ENCODE assay signal across 17 cellular contexts in genomic region chr20:25274481-25274880, GRCh38. TPM values are rescaled to one million over a fixed set of nuclear protein-coding genes. Genes with fewer than 3 reads are reported as not detected.
DNase-seq lines count a peak whose midpoint lies in the region; ATAC-seq and TF ChIP-seq lines count a peak whose summit lies in the region.
"Had no signal": no experiment of that assay in that cellular context is flagged by ENCODE, and none has a peak within 500 bp of the region (broad histone marks: within the 10 kb centered on the region; RNA-seq: fewer than 3 reads in every experiment).

No MANE protein-coding gene starts in this region.

- no peak overlapping the region for H2AFZ ChIP-seq in trophoblast cell (ENCODE audit: insufficient read depth, low read length, poor library complexity)

- H3K27me3 ChIP-seq in body of pancreas: no peaks in the 10 kb centered on the region
- no peaks in the 10 kb centered on the region for H3K27me3 ChIP-seq in sigmoid colon
- no peaks in the 10 kb centered on the region for H3K27me3 ChIP-seq in trophoblast cell (ENCODE audit: insufficient read depth, low read length)

- H3K14ac ChIP-seq in trophoblast cell (ENCODE audit: low read length): no peak overlapping the region

- no peak overlapping the region for H3K18ac ChIP-seq in trophoblast cell (ENCODE audit: low read length)

- H3K9ac ChIP-seq in trophoblast cell (ENCODE audit: low read length): no peak overlapping the region

- intact Hi-C loops in CD14-positive monocyte (cut with micrococcal nuclease): no loop called here
- intact Hi-C loops in body of pancreas (cut with DNase I): no loop called here
- intact Hi-C loops in sigmoid colon (cut with DNase I): no loop called here

- H3K4me3 Mint-ChIP-seq in CD14-positive monocyte: no peak overlapping the region
- H3K4me3 Mint-ChIP-seq: central memory CD8-positive, alpha-beta T cell; stimulated activated effector memory CD8-positive, alpha-beta T cell treated with anti-CD3 and anti-CD28 coated beads, Interleukin-12 subunit alpha, Interleukin-12 subunit beta, amount 100 ng/mL, for 72 hours had no signal

- H3K36me3 Mint-ChIP-seq in CD14-positive monocyte: peaks cover 83 to 98% of the 10 kb centered on the region in 2 donors

- no peak overlapping the region for H2AK5ac ChIP-seq in trophoblast cell (ENCODE audit: low read length)

- no peaks in the 10 kb centered on the region for H3K79me2 ChIP-seq in trophoblast cell (ENCODE audit: control insufficient read depth, insufficient read depth, low read length, poor library complexity)

- H4K12ac ChIP-seq in trophoblast cell (ENCODE audit: low read depth, low read length): no peak overlapping the region

- H2BK5ac ChIP-seq in trophoblast cell (ENCODE audit: low read depth, low read length, poor library complexity): no peak overlapping the region

- 95 to 96% methylated on average over 17 to 20 of the region's 20 CpGs for WGBS in body of pancreas, 2 donors
- 95 to 96% methylated on average over 20 of the region's 20 CpGs for WGBS in sigmoid colon, 2 donors
- no CpG with 5 or more reads among the region's 20 CpGs for WGBS in trophoblast cell (ENCODE audit: extremely low coverage, insufficient coverage, insufficient read length)

- no peak overlapping the region for H3K4me3 ChIP-seq in body of pancreas
- no peak overlapping the region for H3K4me3 ChIP-seq in sigmoid colon
- H3K4me3 ChIP-seq in trophoblast cell (ENCODE audit: low read depth, low read length): no peak overlapping the region
- H3K4me3 ChIP-seq: HAP-1, skin epidermis had no signal

- no peak for TF ChIP-seq POLR2A in body of pancreas (IDR thresholded peaks at IDR 0.05)
- TF ChIP-seq POLR2A in sigmoid colon (IDR thresholded peaks at IDR 0.05): no peak

- peak overlapping the region in 2 of 7 donors; percentile 37 to 46 for H3K27ac Mint-ChIP-seq in CD14-positive monocyte

- H3K79me1 ChIP-seq in trophoblast cell (ENCODE audit: low read length): no peaks in the 10 kb centered on the region

- no peak for TF ChIP-seq CTCF in CD14-positive monocyte (IDR thresholded peaks at IDR 0.05)
- no peak for TF ChIP-seq CTCF in body of pancreas (IDR thresholded peaks at IDR 0.05)
- no peak for TF ChIP-seq CTCF in sigmoid colon (IDR thresholded peaks at IDR 0.05)

- no peak for TF ChIP-seq EP300 in sigmoid colon (IDR thresholded peaks at IDR 0.05)

- H3K36me3 ChIP-seq in body of pancreas (replicated peaks in 1 of 2; ENCODE audit: insufficient read depth in 1 of 2, low read depth in 2 of 2) (peaks cover 0 to 26% of the 10 kb centered on the region in 2 donors), sigmoid colon (peaks cover 25 to 97% (median 72%) of the 10 kb centered on the region in 4 donors), trophoblast cell (ENCODE audit: control insufficient read depth in 1 of 2, insufficient read depth in 2 of 2, low read length in 2 of 2) (peaks cover 73 to 76% of the 10 kb centered on the region in 2 experiments)

- no peaks in the 10 kb centered on the region for H3K27me3 Mint-ChIP-seq in CD14-positive monocyte (ENCODE audit: low read depth in 3 of 3)
- H3K27me3 Mint-ChIP-seq: central memory CD8-positive, alpha-beta T cell had no signal

- H3K4ac ChIP-seq in trophoblast cell (ENCODE audit: low read depth, low read length): no peak overlapping the region

- H3K27ac ChIP-seq in body of pancreas: no peak overlapping the region
- peak overlapping the region; percentile 76 to 88 (median 80) for H3K27ac ChIP-seq in sigmoid colon
- H3K27ac ChIP-seq in trophoblast cell (ENCODE audit: low read depth, low read length): no peak overlapping the region

- no peak overlapping the region for H3K4me2 ChIP-seq in trophoblast cell (ENCODE audit: low read length)

- DNase-seq in CD14-positive monocyte (ENCODE audit: low spot score) (peak; percentile 37), body of pancreas (peak in 3 of 4 donors; percentile 1 to 10 (median 9)), left lobe of liver (ENCODE audit: low spot score) (peak; percentile 40), sigmoid colon (peak; percentile 60), DMS 273 (lab: John Stamatoyannopoulos, UW; ENCODE audit: unreplicated experiment) (no peak), NCI-H345 (lab: John Stamatoyannopoulos, UW) (no peak), trophoblast cell (no peak)
- DNase-seq: AML-193, GDM1, NCI-H748 treated with DMSO at 0.1 percent for 48 hours, SW 1271 had no signal

- H2BK12ac ChIP-seq in trophoblast cell (ENCODE audit: low read length): no peak overlapping the region

- H3K23ac ChIP-seq in trophoblast cell (ENCODE audit: low read length): no peak overlapping the region

- H2BK120ac ChIP-seq in trophoblast cell (ENCODE audit: insufficient read depth, low read length, poor library complexity): no peak overlapping the region

- no peaks in the 10 kb centered on the region for H3K4me1 Mint-ChIP-seq in CD14-positive monocyte
- H3K4me1 Mint-ChIP-seq: stimulated activated effector memory CD8-positive, alpha-beta T cell treated with anti-CD3 and anti-CD28 coated beads, Interleukin-12 subunit alpha, Interleukin-12 subunit beta, amount 100 ng/mL, for 72 hours had no signal

- H4K91ac ChIP-seq in trophoblast cell (ENCODE audit: low read depth, low read length): no peak overlapping the region

- ATAC-seq in body of pancreas: no peak
- no peak for ATAC-seq in left lobe of liver
- ATAC-seq in GM21737 (IDR thresholded peaks at IDR 0.05; ENCODE audit: unreplicated experiment): no peak
- ATAC-seq: Panc1; stimulated activated effector memory CD8-positive, alpha-beta T cell treated with anti-CD3 and anti-CD28 coated beads, Interleukin-12 subunit alpha, Interleukin-12 subunit beta, amount 100 ng/mL, for 72 hours had no signal

- H3K9me3 Mint-ChIP-seq in CD14-positive monocyte: no peaks in the 10 kb centered on the region
- H3K9me3 Mint-ChIP-seq: central memory CD8-positive, alpha-beta T cell; stimulated activated effector memory CD8-positive, alpha-beta T cell treated with anti-CD3 and anti-CD28 coated beads, Interleukin-12 subunit alpha, Interleukin-12 subunit beta, amount 100 ng/mL, for 72 hours had no signal

- H3K4me1 ChIP-seq in body of pancreas (no peaks in the 10 kb centered on the region), sigmoid colon (peaks cover 0 to 48% (median 38%) of the 10 kb centered on the region in 4 donors), trophoblast cell (ENCODE audit: control insufficient read depth in 1 of 2, insufficient read depth in 2 of 2, low read length in 2 of 2) (no peaks in the 10 kb centered on the region)
- H3K4me1 ChIP-seq: HAP-1 had no signal

- no peak overlapping the region for H4K8ac ChIP-seq in trophoblast cell (ENCODE audit: low read depth, low read length)

- H3K9me3 ChIP-seq in body of pancreas: no peaks in the 10 kb centered on the region
- no peaks in the 10 kb centered on the region for H3K9me3 ChIP-seq in sigmoid colon
- no peaks in the 10 kb centered on the region for H3K9me3 ChIP-seq in trophoblast cell (ENCODE audit: insufficient read depth, low read depth, low read length)
- H3K9me3 ChIP-seq: HAP-1 had no signal

RNA-seq across cellular contexts. Expression of gene PYGB, which starts 26.6 kb away (rescaled TPM):
- polyA plus RNA-seq in CD14-positive monocyte (10 to 100 TPM; 26.7 to 33.2 TPM), sigmoid colon (100 to 1,000 TPM in 2 of 3 donors, 10 to 100 TPM in 1; 45.6 to 198 (median 163) TPM)
- total RNA-seq in body of pancreas (10 to 100 TPM; 34.8 to 42.8 TPM), left lobe of liver (10.3 TPM), sigmoid colon (100 to 1,000 TPM; 147 to 317 (median 226) TPM)
- 21.3 and 22.0 TPM in 2 replicates for polyA plus RNA-seq in trophoblast cell (2013)

Comparison
In these comparisons a context has a peak if more than half of its experiments do, and no peak if none do; other contexts are left out.
1. DNase-seq: peak in CD14-positive monocyte (single experiment), body of pancreas (3 of 4), left lobe of liver (single experiment) and sigmoid colon (single experiment); none in DMS 273 (single experiment), NCI-H345 (single experiment) and trophoblast cell (0 of 2).
2. H3K27ac ChIP-seq: peak in sigmoid colon (4 of 4); none in body of pancreas (0 of 4) and trophoblast cell (single experiment).